8 cellular contexts compared by ENCODE assay signal in genomic region chr1:52032785-52033131, GRCh38. TPM values are rescaled to one million over a fixed set of nuclear protein-coding genes. Genes with fewer than 3 reads are reported as not detected.
DNase-seq lines count a peak whose midpoint lies in the region; TF ChIP-seq lines count a peak whose summit lies in the region.

No MANE protein-coding gene starts in this region.

- no peaks in the 10 kb centered on the region for H3K27me3 Mint-ChIP-seq in activated CD4-positive, alpha-beta memory T cell treated with anti-CD3 and anti-CD28 coated beads for 36 hours
- H3K27me3 Mint-ChIP-seq in nephron progenitor cell (ENCODE audit: low read depth, poor library complexity): peaks cover 2% of the 10 kb centered on the region

- peak overlapping the region; percentile 94 for H3K4me2 ChIP-seq in BLaER1

- H4K20me1 ChIP-seq in BLaER1: peaks cover 48% of the 10 kb centered on the region

- POLR2A ChIA-PET in activated CD4-positive, alpha-beta memory T cell treated with anti-CD3 and anti-CD28 coated beads for 36 hours (lab: Charles Lee): interaction anchor here (1.1 to 2.0 kb wide), 3 partner anchors 23 to 371 kb away, joined by 3 to 15 read pairs (median 5); partner anchors contain the start of genes BTF3L4, NRDC, ORC1 and PRPF38A

- H3K27ac Mint-ChIP-seq in activated CD4-positive, alpha-beta memory T cell treated with anti-CD3 and anti-CD28 coated beads for 36 hours: peak overlapping the region; percentile 74
- H3K27ac Mint-ChIP-seq in nephron progenitor cell: no peak overlapping the region

- H3K27me3 ChIP-seq in BLaER1: no peaks in the 10 kb centered on the region
- H3K27me3 ChIP-seq in HUES6 (ENCODE audit: control insufficient read depth, insufficient read depth, low read length): no peaks in the 10 kb centered on the region

- H3K27ac ChIP-seq in BLaER1: peak overlapping the region; percentile 94
- peak overlapping the region; percentile 59 for H3K27ac ChIP-seq in HUES6 (ENCODE audit: low read depth, low read length)

- H3K9me3 ChIP-seq in BLaER1 (no peaks in the 10 kb centered on the region), HUES6 (ENCODE audit: control insufficient read depth, insufficient read depth, low read depth, low read length) (no peaks in the 10 kb centered on the region)

- TF ChIP-seq POLR2A in GM18526 (IDR thresholded peaks at IDR 0.05; ENCODE audit: extremely low read depth, insufficient read length): peak; percentile 25

- TF ChIP-seq CTCF in fibroblast of pulmonary artery (IDR thresholded peaks at IDR 0.05; ENCODE audit: low read length, missing control alignments): no peak
- TF ChIP-seq CTCF in nephron progenitor cell (IDR thresholded peaks at IDR 0.05): no peak

- H3K9ac ChIP-seq in BLaER1: peak overlapping the region; percentile 96
- peak overlapping the region; percentile 92 for H3K9ac ChIP-seq in HUES6 (ENCODE audit: low read length)

- H3K36me3 ChIP-seq in BLaER1 (peaks cover 53% of the 10 kb centered on the region), HUES6 (ENCODE audit: control insufficient read depth, insufficient read depth, low read length) (peaks cover 22% of the 10 kb centered on the region)

- H3K4me3 ChIP-seq in BLaER1 (peak overlapping the region; percentile 92), HUES6 (ENCODE audit: low read depth, low read length) (peak overlapping the region; percentile 87), fibroblast of pulmonary artery (replicated peaks; ENCODE audit: low read depth, low read length) (peak overlapping the region; percentile 91)

- intact Hi-C loops in activated CD4-positive, alpha-beta memory T cell treated with anti-CD3 and anti-CD28 coated beads for 36 hours (cut with micrococcal nuclease): loop anchor here (1.0 kb wide), 1 partner anchor 24 kb away; the partner anchor contains the start of gene BTF3L4

- H3K36me3 Mint-ChIP-seq in activated CD4-positive, alpha-beta memory T cell treated with anti-CD3 and anti-CD28 coated beads for 36 hours: peaks cover 24% of the 10 kb centered on the region
- peaks cover 6% of the 10 kb centered on the region for H3K36me3 Mint-ChIP-seq in nephron progenitor cell (ENCODE audit: low read depth)

- CTCF ChIA-PET in activated CD4-positive, alpha-beta memory T cell treated with anti-CD3 and anti-CD28 coated beads for 36 hours (lab: Charles Lee): interaction anchor here (0.8 to 1.3 kb wide), 3 partner anchors 23 to 264 kb away, joined by 3 to 5 read pairs (median 3); partner anchors contain the start of genes BTF3L4 and TXNDC12

- H3K9me3 Mint-ChIP-seq in activated CD4-positive, alpha-beta memory T cell treated with anti-CD3 and anti-CD28 coated beads for 36 hours: no peaks in the 10 kb centered on the region
- no peaks in the 10 kb centered on the region for H3K9me3 Mint-ChIP-seq in nephron progenitor cell

- DNase-seq in activated CD4-positive, alpha-beta memory T cell treated with anti-CD3 and anti-CD28 coated beads for 36 hours: peak; percentile 40
- DNase-seq in fibroblast of pulmonary artery (ENCODE audit: low read depth): peak; percentile 63
- DNase-seq in nephron progenitor cell: peak; percentile 39
- DNase-seq in activated gamma-delta T cell treated with Interleukin-2 at 50 U/mL for 16 hours: no peak
- no peak for DNase-seq in T-helper 9 cell

- H3K4me1 Mint-ChIP-seq in activated CD4-positive, alpha-beta memory T cell treated with anti-CD3 and anti-CD28 coated beads for 36 hours (ENCODE audit: low read depth): peaks cover 31% of the 10 kb centered on the region
- peaks cover 37% of the 10 kb centered on the region for H3K4me1 Mint-ChIP-seq in nephron progenitor cell

- peaks cover 30% of the 10 kb centered on the region for H3K4me1 ChIP-seq in BLaER1
- peaks cover 9% of the 10 kb centered on the region for H3K4me1 ChIP-seq in HUES6 (ENCODE audit: control insufficient read depth, insufficient read depth, low read length)

- H3K4me3 Mint-ChIP-seq in activated CD4-positive, alpha-beta memory T cell treated with anti-CD3 and anti-CD28 coated beads for 36 hours: peak overlapping the region; percentile 93
- peak overlapping the region; percentile 90 for H3K4me3 Mint-ChIP-seq in nephron progenitor cell

RNA-seq across cellular contexts. Expression of gene KTI12, which starts 0.9 kb away (rescaled TPM):
- 10 to 100 TPM; 11.2 to 12.6 TPM for total RNA-seq in activated CD4-positive, alpha-beta memory T cell treated with anti-CD3 and anti-CD28 coated beads for 36 hours

RNA-seq across cellular contexts. Expression of gene TXNDC12, which starts 22.2 kb away (rescaled TPM):
- 10 to 100 TPM; 35.0 to 35.1 TPM for total RNA-seq in activated CD4-positive, alpha-beta memory T cell treated with anti-CD3 and anti-CD28 coated beads for 36 hours

RNA-seq across cellular contexts. Expression of gene BTF3L4, which starts 23.3 kb away (rescaled TPM):
- 10 to 100 TPM; 32.5 to 35.2 TPM for total RNA-seq in activated CD4-positive, alpha-beta memory T cell treated with anti-CD3 and anti-CD28 coated beads for 36 hours

RNA-seq across cellular contexts. Expression of gene RAB3B, which starts 42.3 kb away (rescaled TPM):
- total RNA-seq in activated CD4-positive, alpha-beta memory T cell treated with anti-CD3 and anti-CD28 coated beads for 36 hours: under 1 TPM; 0.17 to 0.21 TPM

Comparison
In these comparisons a context has a peak if more than half of its experiments do, and no peak if none do; other contexts are left out.
1. DNase-seq: peak in activated CD4-positive, alpha-beta memory T cell treated with anti-CD3 and anti-CD28 coated beads for 36 hours (single experiment), fibroblast of pulmonary artery (single experiment) and nephron progenitor cell (single experiment); none in activated gamma-delta T cell treated with Interleukin-2 at 50 U/mL for 16 hours (single experiment) and T-helper 9 cell (single experiment).
2. Peak in every context shown above with its lines, with median percentiles within 50 percentile points of each other: H3K4me3 ChIP-seq.